ENCODE assay signal across 1 cellular context in genomic region chr17:42553161-42553818, GRCh38.
TF ChIP-seq lines count a peak whose summit lies in the region.

No MANE protein-coding gene starts in this region.

TF ChIP-seq in IMR-90, 13 proteins besides CTCF, POLR2A, EP300 and RAD21 (continued from another document):
- TF ChIP-seq ELK1 (IDR thresholded peaks at IDR 0.05; ENCODE audit: borderline replicate concordance, low read depth, low read length), result no peak
- no peak for TF ChIP-seq RCOR1 (IDR thresholded peaks at IDR 0.05; ENCODE audit: insufficient replicate concordance, low read length)
- no peak for TF ChIP-seq FOS (IDR thresholded peaks at IDR 0.05; ENCODE audit: low read depth, low read length)
TF ChIP-seq in IMR-90: peak in this region for 0.
